ENCODE assay signal across 33 cellular contexts in genomic region chr1:11131816-11132215, GRCh38. TPM values are rescaled to one million over a fixed set of nuclear protein-coding genes. Genes with fewer than 3 reads are reported as not detected.
"Had no signal": no experiment of that assay in that cellular context is flagged by ENCODE, and none has a peak within 500 bp of the region (broad histone marks: within the 10 kb centered on the region; RNA-seq: fewer than 3 reads in every experiment).

No MANE protein-coding gene starts in this region.

- H3K9me3 ChIP-seq: Peyer's patch had no signal

- H3K4me1 ChIP-seq: Peyer's patch had no signal

- H3K27ac ChIP-seq: Peyer's patch had no signal

- H3K4me1 Mint-ChIP-seq: activated B cell treated with CpG ODN at 0.5 μM for 24 hours; activated naive CD4-positive, alpha-beta T cell treated with anti-CD3 and anti-CD28 coated beads, Interleukin-2, amount 10 ng/mL, durations not matched to agents 7 days and 5 days; activated naive CD8-positive, alpha-beta T cell treated with anti-CD3 and anti-CD28 coated beads, Interleukin-2, amount 50 U/mL, for 24 hours had no signal

- H3K4me3 Mint-ChIP-seq: activated B cell treated with CpG ODN at 0.5 μM for 24 hours; activated CD4-positive, alpha-beta memory T cell treated with anti-CD3 and anti-CD28 coated beads for 36 hours; activated naive CD4-positive, alpha-beta T cell treated with anti-CD3 and anti-CD28 coated beads, Interleukin-2, amount 10 ng/mL, durations not matched to agents 7 days and 5 days; activated naive CD8-positive, alpha-beta T cell; activated naive CD8-positive, alpha-beta T cell treated with anti-CD3 and anti-CD28 coated beads, Interleukin-2, amount 50 U/mL, for 24 hours; activated T-cell treated with anti-CD3 and anti-CD28 coated beads, Interleukin-2, amount 50 U/mL, for 4 hours; activated T-helper 1 cell treated with anti-CD3 and anti-CD28 coated beads, Interleukin-12 subunit alpha, Interleukin-12 subunit beta, Interleukin-2, Interleukin-4 antibody, amounts not matched to agents 30 ng/mL and 10 ng/mL and 1 ng/mL, durations not matched to agents 14 hours and 24 hours and 36 hours; brain had no signal

- ATAC-seq: activated naive CD8-positive, alpha-beta T cell treated with anti-CD3 and anti-CD28 coated beads, Interleukin-2, amount 50 U/mL, for 24 hours; activated T-cell treated with anti-CD3 and anti-CD28 coated beads, Interleukin-2, amount 50 U/mL, for 4 hours had no signal

- H3K27me3 ChIP-seq: Peyer's patch had no signal

- H3K27me3 Mint-ChIP-seq: activated B cell treated with CpG ODN at 0.5 μM for 24 hours; activated CD4-positive, alpha-beta memory T cell treated with anti-CD3 and anti-CD28 coated beads for 36 hours; activated naive CD4-positive, alpha-beta T cell treated with anti-CD3 and anti-CD28 coated beads, Interleukin-2, amount 10 ng/mL, durations not matched to agents 7 days and 5 days; activated naive CD8-positive, alpha-beta T cell; activated naive CD8-positive, alpha-beta T cell treated with anti-CD3 and anti-CD28 coated beads, Interleukin-2, amount 50 U/mL, for 24 hours; brain had no signal

- H3K27ac Mint-ChIP-seq: activated B cell treated with CpG ODN at 0.5 μM for 24 hours; activated CD4-positive, alpha-beta memory T cell treated with anti-CD3 and anti-CD28 coated beads for 36 hours; activated naive CD8-positive, alpha-beta T cell; activated naive CD8-positive, alpha-beta T cell treated with anti-CD3 and anti-CD28 coated beads, Interleukin-2, amount 50 U/mL, for 24 hours; activated T-helper 1 cell treated with anti-CD3 and anti-CD28 coated beads, Interleukin-12 subunit alpha, Interleukin-12 subunit beta, Interleukin-2, Interleukin-4 antibody, amounts not matched to agents 30 ng/mL and 10 ng/mL and 1 ng/mL, durations not matched to agents 14 hours and 24 hours and 36 hours had no signal

- DNase-seq: activated B cell treated with CpG ODN at 0.5 μM for 24 hours; activated CD4-positive, alpha-beta memory T cell treated with anti-CD3 and anti-CD28 coated beads for 36 hours; activated CD4-positive, alpha-beta T cell treated with anti-CD3 and anti-CD28 coated beads for 4 hours; activated CD4-positive, alpha-beta T cell treated with anti-CD3 and anti-CD28 coated beads, Interleukin-2, amount 50 U/mL, for 1 hour; activated CD4-positive, CD25-positive, alpha-beta regulatory T cell treated with anti-CD3 and anti-CD28 coated beads, Interleukin-2, amount 50 U/mL, for 72 hours; activated CD8-positive, alpha-beta memory T cell treated with anti-CD3 and anti-CD28 coated beads, Interleukin-2, amount 50 U/mL, for 4 hours; activated effector memory CD4-positive, alpha-beta T cell treated with Interleukin-2 at 50 U/mL for 16 hours; activated naive CD4-positive, alpha-beta T cell treated with anti-CD3 and anti-CD28 coated beads, Interleukin-2, amount 10 ng/mL, durations not matched to agents 7 days and 5 days; activated naive CD8-positive, alpha-beta T cell treated with anti-CD3 and anti-CD28 coated beads, Interleukin-2, amount 50 U/mL, for 24 hours; activated T-cell treated with anti-CD3 and anti-CD28 coated beads for 4 hours; activated T-cell treated with anti-CD3 and anti-CD28 coated beads, Interleukin-2, amount 50 U/mL, for 4 hours; anterior cingulate cortex; central memory CD4-positive, alpha-beta T cell; Kasumi-1; KBM-7; MM.1S; MV-4-11; NCI-H1092; NCI-H1436 treated with DMSO at 0.1 percent for 48 hours; NCI-H1694 treated with DMSO at 0.1 percent for 48 hours; NCI-H2029; NCI-H345; Peyer's patch; RPMI8226; SIG-M5; T-helper 1 cell had no signal

- FAIRE-seq: TTC549 had no signal

- H3K4me3 ChIP-seq: Peyer's patch had no signal

- H3K9me3 Mint-ChIP-seq: activated B cell treated with CpG ODN at 0.5 μM for 24 hours; activated CD4-positive, alpha-beta memory T cell treated with anti-CD3 and anti-CD28 coated beads for 36 hours; activated naive CD4-positive, alpha-beta T cell treated with anti-CD3 and anti-CD28 coated beads, Interleukin-2, amount 10 ng/mL, durations not matched to agents 7 days and 5 days; activated naive CD8-positive, alpha-beta T cell treated with anti-CD3 and anti-CD28 coated beads, Interleukin-2, amount 50 U/mL, for 24 hours; activated T-cell treated with anti-CD3 and anti-CD28 coated beads, Interleukin-2, amount 50 U/mL, for 4 hours; activated T-helper 1 cell treated with anti-CD3 and anti-CD28 coated beads, Interleukin-12 subunit alpha, Interleukin-12 subunit beta, Interleukin-2, Interleukin-4 antibody, amounts not matched to agents 30 ng/mL and 10 ng/mL and 1 ng/mL, durations not matched to agents 14 hours and 24 hours and 36 hours; brain had no signal

RNA-seq across cellular contexts. Expression of gene ANGPTL7, which starts 57.3 kb away (rescaled TPM):
- total RNA-seq: activated B cell treated with CpG ODN at 0.5 μM for 24 hours; activated CD4-positive, alpha-beta memory T cell treated with anti-CD3 and anti-CD28 coated beads for 36 hours; activated T-cell treated with anti-CD3 and anti-CD28 coated beads, Interleukin-2, amount 50 U/mL, for 4 hours; activated T-helper 1 cell treated with anti-CD3 and anti-CD28 coated beads, Interleukin-12 subunit alpha, Interleukin-12 subunit beta, Interleukin-2, Interleukin-4 antibody, amounts not matched to agents 30 ng/mL and 10 ng/mL and 1 ng/mL, durations not matched to agents 14 hours and 24 hours and 36 hours; NCI-H460; SK-MEL-5; T-helper 2 cell treated with Interferon-gamma antibody and Interleukin-4, amounts not matched to agents 100 ng/mL and 5 ng/mL, for 36 hours had no signal
